In the genomic region with DNA sequence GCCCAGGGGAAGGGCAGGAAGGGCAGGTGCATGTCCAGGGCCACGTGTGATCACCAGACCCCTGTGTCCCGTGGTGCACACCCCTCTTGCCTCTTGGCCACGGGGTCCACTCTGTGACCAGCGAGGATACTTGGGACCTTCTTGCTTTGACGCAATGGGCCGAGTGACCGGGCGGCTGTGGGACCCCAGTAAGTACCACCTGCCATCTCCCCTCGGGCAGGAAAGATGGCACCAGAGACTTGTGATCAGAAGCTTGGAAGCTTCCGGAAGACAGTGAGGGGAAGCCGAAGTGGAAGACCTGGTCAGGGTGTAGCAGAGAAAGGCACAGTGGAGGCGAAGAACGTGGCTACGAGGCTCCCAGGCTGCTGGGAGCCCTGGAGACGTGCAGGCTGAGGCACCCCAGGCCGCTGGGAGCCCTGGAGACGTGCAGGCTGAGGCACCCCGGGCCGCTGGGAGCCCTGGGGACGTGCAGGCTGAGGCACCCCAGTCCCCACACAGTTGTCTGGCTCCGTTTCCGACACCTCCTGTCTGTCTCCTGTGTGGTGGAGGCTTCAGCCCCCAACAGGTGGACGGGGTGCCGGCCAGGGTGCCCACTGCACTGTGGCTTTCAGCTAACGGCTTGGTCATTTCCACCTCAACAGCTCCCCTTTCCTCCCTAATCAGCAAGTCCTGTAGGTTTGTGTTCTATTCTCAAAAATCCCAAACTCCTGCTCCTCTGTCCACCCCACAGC, we compare ENCODE assay signal across 26 cellular contexts.
"Had no signal": no experiment of that assay in that cellular context is flagged by ENCODE, and none has a peak within 500 bp of the region (broad histone marks: within the 10 kb centered on the region; RNA-seq: fewer than 3 reads in every experiment).

No MANE protein-coding gene starts in this region.

- H3K9me3 Mint-ChIP-seq: activated CD4-positive, alpha-beta T cell treated with anti-CD3 and anti-CD28 coated beads, Interleukin-2, amount 10 ng/mL, durations not matched to agents 24 days and 14 days; activated CD8-positive, alpha-beta T cell treated with anti-CD3 and anti-CD28 coated beads for 36 hours; activated naive CD4-positive, alpha-beta T cell treated with anti-CD3 and anti-CD28 coated beads for 36 hours; activated naive CD4-positive, alpha-beta T cell treated with anti-CD3 and anti-CD28 coated beads, Interleukin-2, amount 50 U/mL, for 24 hours; activated T-cell treated with anti-CD3 and anti-CD28 coated beads, Interleukin-2, amount 50 U/mL, for 4 hours; activated T-helper 2 cell treated with anti-CD3 and anti-CD28 coated beads, Interferon-gamma antibody, Interleukin-2, Interleukin-4, amounts not matched to agents 10 μg/mL and 5 μg/mL and 100 μg/mL, durations not matched to agents 14 hours and 24 hours and 36 hours had no signal

- H3K36me3 ChIP-seq: colonic mucosa, esophagus squamous epithelium, gastroesophageal sphincter, heart right ventricle had no signal

- ATAC-seq: activated CD4-positive, alpha-beta T cell treated with anti-CD3 and anti-CD28 coated beads for 36 hours; activated CD8-positive, alpha-beta T cell treated with anti-CD3 and anti-CD28 coated beads for 36 hours; activated T-cell treated with anti-CD3 and anti-CD28 coated beads, Interleukin-2, amount 50 U/mL, for 4 hours; body of pancreas; gastroesophageal sphincter; heart right ventricle had no signal

- H3K4me1 Mint-ChIP-seq: activated CD4-positive, alpha-beta T cell treated with anti-CD3 and anti-CD28 coated beads for 36 hours; activated CD4-positive, alpha-beta T cell treated with anti-CD3 and anti-CD28 coated beads, Interleukin-2, amount 10 ng/mL, durations not matched to agents 24 days and 14 days; activated naive CD4-positive, alpha-beta T cell treated with anti-CD3 and anti-CD28 coated beads, Interleukin-2, amount 50 U/mL, for 24 hours had no signal

- H3K4me3 ChIP-seq: body of pancreas, colonic mucosa, esophagus squamous epithelium, gastroesophageal sphincter, heart right ventricle had no signal

- H3K27ac ChIP-seq: body of pancreas, colonic mucosa, epithelial cell of prostate, esophagus squamous epithelium, gastroesophageal sphincter, heart right ventricle had no signal

- H3K36me3 Mint-ChIP-seq: activated naive CD4-positive, alpha-beta T cell treated with anti-CD3 and anti-CD28 coated beads, Interleukin-2, amount 50 U/mL, for 24 hours had no signal

- DNase-seq: activated CD4-positive, alpha-beta T cell treated with anti-CD3 and anti-CD28 coated beads for 36 hours; activated CD4-positive, alpha-beta T cell treated with anti-CD3 and anti-CD28 coated beads, Interleukin-2, amount 10 ng/mL, durations not matched to agents 24 days and 14 days; activated CD4-positive, alpha-beta T cell treated with anti-CD3 and anti-CD28 coated beads, Interleukin-2, amount 50 U/mL, for 4 hours; activated CD4-positive, CD25-positive, alpha-beta regulatory T cell; activated CD4-positive, CD25-positive, alpha-beta regulatory T cell treated with anti-CD3 and anti-CD28 coated beads, Interleukin-2, amount 50 U/mL, for 72 hours; activated CD8-positive, alpha-beta memory T cell treated with anti-CD3 and anti-CD28 coated beads for 24 hours; activated CD8-positive, alpha-beta T cell treated with anti-CD3 and anti-CD28 coated beads for 36 hours; activated effector memory CD4-positive, alpha-beta T cell treated with anti-CD3 and anti-CD28 coated beads, Interleukin-2, amount 50 U/mL, for 16 hours; activated naive CD4-positive, alpha-beta T cell treated with anti-CD3 and anti-CD28 coated beads for 36 hours; activated T-cell treated with anti-CD3 and anti-CD28 coated beads, Interleukin-2, amount 50 U/mL, for 4 hours; amniotic stem cell; anterior cingulate cortex; body of pancreas; caudate nucleus; colonic mucosa; effector CD8-positive, alpha-beta T cell; esophagus squamous epithelium; foreskin melanocyte; heart right ventricle; T-helper 2 cell had no signal

- H3K27me3 Mint-ChIP-seq: activated CD4-positive, alpha-beta T cell treated with anti-CD3 and anti-CD28 coated beads, Interleukin-2, amount 10 ng/mL, durations not matched to agents 24 days and 14 days; activated CD8-positive, alpha-beta T cell treated with anti-CD3 and anti-CD28 coated beads for 36 hours had no signal

- H3K27ac Mint-ChIP-seq: activated CD4-positive, alpha-beta T cell treated with anti-CD3 and anti-CD28 coated beads for 36 hours; activated CD4-positive, alpha-beta T cell treated with anti-CD3 and anti-CD28 coated beads, Interleukin-2, amount 10 ng/mL, durations not matched to agents 24 days and 14 days; activated CD8-positive, alpha-beta T cell treated with anti-CD3 and anti-CD28 coated beads for 36 hours; activated naive CD4-positive, alpha-beta T cell treated with anti-CD3 and anti-CD28 coated beads for 36 hours; activated naive CD4-positive, alpha-beta T cell treated with anti-CD3 and anti-CD28 coated beads, Interleukin-2, amount 50 U/mL, for 24 hours; activated T-helper 2 cell treated with anti-CD3 and anti-CD28 coated beads, Interferon-gamma antibody, Interleukin-2, Interleukin-4, amounts not matched to agents 10 μg/mL and 5 μg/mL and 100 μg/mL, durations not matched to agents 14 hours and 24 hours and 36 hours had no signal

- H3K27me3 ChIP-seq: body of pancreas, colonic mucosa had no signal

- FAIRE-seq: endometrium, endothelial cell of umbilical vein had no signal

- H3K4me3 Mint-ChIP-seq: activated CD4-positive, alpha-beta T cell treated with anti-CD3 and anti-CD28 coated beads for 36 hours; activated CD4-positive, alpha-beta T cell treated with anti-CD3 and anti-CD28 coated beads, Interleukin-2, amount 10 ng/mL, durations not matched to agents 24 days and 14 days; activated CD8-positive, alpha-beta T cell treated with anti-CD3 and anti-CD28 coated beads for 36 hours; activated naive CD4-positive, alpha-beta T cell treated with anti-CD3 and anti-CD28 coated beads for 36 hours; activated naive CD4-positive, alpha-beta T cell treated with anti-CD3 and anti-CD28 coated beads, Interleukin-2, amount 50 U/mL, for 24 hours; activated T-cell treated with anti-CD3 and anti-CD28 coated beads, Interleukin-2, amount 50 U/mL, for 4 hours had no signal

- H3K4me1 ChIP-seq: body of pancreas, colonic mucosa, esophagus squamous epithelium, gastroesophageal sphincter, heart right ventricle had no signal

- H3K9me3 ChIP-seq: body of pancreas, colonic mucosa, esophagus squamous epithelium, gastroesophageal sphincter had no signal
